ENCODE assay signal across 25 cellular contexts in genomic region chr3:25583343-25583742, GRCh38.
A peak's percentile ranks its signal among the peaks of the same experiment; 100 is the strongest.
DNase-seq lines count a peak whose midpoint lies in the region; ATAC-seq and TF ChIP-seq lines count a peak whose summit lies in the region.
"Had no signal": no experiment of that assay in that cellular context is flagged by ENCODE, and none has a peak within 500 bp of the region (broad histone marks: within the 10 kb centered on the region; RNA-seq: fewer than 3 reads in every experiment).

No MANE protein-coding gene starts in this region.

- H3K36me3 ChIP-seq in cardiac muscle cell: peaks cover 4% of the 10 kb centered on the region
- peaks cover 0 to 31% (median 10%) of the 10 kb centered on the region in 9 donors for H3K36me3 ChIP-seq in heart right ventricle
- H3K36me3 ChIP-seq in colonic mucosa: no peaks in the 10 kb centered on the region
- H3K36me3 ChIP-seq in smooth muscle cell (ENCODE audit: low read depth): no peaks in the 10 kb centered on the region
- H3K36me3 ChIP-seq: SJCRH30 had no signal

- no peaks in the 10 kb centered on the region for H4K20me1 ChIP-seq in smooth muscle cell (ENCODE audit: low read depth)

- WGBS in heart right ventricle, 2 donors: 86 to 90% methylated on average over 10 of the region's 10 CpGs
- 88% methylated on average over 10 of the region's 10 CpGs for WGBS in smooth muscle cell (ENCODE audit: low lambda C conversion rate)

- no peak for TF ChIP-seq CTCF in cardiac muscle cell (IDR thresholded peaks at IDR 0.05; ENCODE audit: low read depth, low read length)
- TF ChIP-seq CTCF in heart right ventricle (IDR thresholded peaks at IDR 0.05): no peak
- no peak for TF ChIP-seq CTCF in colonic mucosa (IDR thresholded peaks at IDR 0.05)
- TF ChIP-seq CTCF in mesothelial cell of epicardium (IDR thresholded peaks at IDR 0.05; ENCODE audit: unreplicated experiment): no peak
- no peak for TF ChIP-seq CTCF in smooth muscle cell (IDR thresholded peaks at IDR 0.05; ENCODE audit: borderline replicate concordance, insufficient read depth, poor library complexity, severe bottlenecking)

- H3F3A ChIP-seq in smooth muscle cell (ENCODE audit: low read depth): peaks cover 33% of the 10 kb centered on the region

- intact Hi-C loops in heart right ventricle (cut with DNase I): loop anchor here in 2 of 10 donors (10.0 kb wide), 2 partner anchors 279 to 629 kb away; no protein-coding TSS in a partner anchor
- intact Hi-C loops in colonic mucosa (cut with DNase I): no loop called here

- no peak overlapping the region for H3K4me3 Mint-ChIP-seq in mesothelial cell of epicardium

- H3K79me2 ChIP-seq in smooth muscle cell (ENCODE audit: low read depth): peaks cover 20% of the 10 kb centered on the region

- no peaks in the 10 kb centered on the region for H3K27me3 ChIP-seq in cardiac muscle cell
- no peaks in the 10 kb centered on the region for H3K27me3 ChIP-seq in heart right ventricle
- no peaks in the 10 kb centered on the region for H3K27me3 ChIP-seq in colonic mucosa
- no peaks in the 10 kb centered on the region for H3K27me3 ChIP-seq in smooth muscle cell (ENCODE audit: low read depth)
- H3K27me3 ChIP-seq: Peyer's patch, SJCRH30 had no signal

- H3K4me1 Mint-ChIP-seq in mesothelial cell of epicardium: peaks cover 14% of the 10 kb centered on the region

- H3K9me3 ChIP-seq in cardiac muscle cell (ENCODE audit: low read depth) (no peaks in the 10 kb centered on the region), heart right ventricle (peaks cover 0 to 5% (median 0%) of the 10 kb centered on the region in 11 donors), colonic mucosa (no peaks in the 10 kb centered on the region), smooth muscle cell (replicated peaks; ENCODE audit: low read depth) (no peaks in the 10 kb centered on the region)
- H3K9me3 ChIP-seq: Peyer's patch, SJCRH30 had no signal

- H3K4me3 ChIP-seq in cardiac muscle cell: no peak overlapping the region
- no peak overlapping the region for H3K4me3 ChIP-seq in heart right ventricle
- H3K4me3 ChIP-seq in colonic mucosa: no peak overlapping the region
- no peak overlapping the region for H3K4me3 ChIP-seq in smooth muscle cell
- H3K4me3 ChIP-seq: Peyer's patch, SJCRH30 had no signal

- DNase-seq in cardiac muscle cell (ENCODE audit: low read depth in 1 of 2, low spot score in 1 of 2): no peak
- no peak for DNase-seq in heart right ventricle
- DNase-seq in colonic mucosa: peak; percentile 6
- no peak for DNase-seq in mesothelial cell of epicardium (ENCODE audit: low spot score in 2 of 2, unreplicated experiment in 2 of 2)
- DNase-seq in smooth muscle cell (lab: John Stamatoyannopoulos, UW; ENCODE audit: unreplicated experiment): no peak
- DNase-seq in HK-2 (ENCODE audit: unreplicated experiment): no peak
- DNase-seq in GM19238 (ENCODE audit: insufficient read length, low spot score): no peak
- DNase-seq: 8988T, DMS153, DND-41, KG1, MM.1S, NCI-H1092, NCI-H1417 treated with DMSO at 0.1 percent for 48 hours, NCI-H1694 treated with DMSO at 0.1 percent for 48 hours, NCI-H2081, NCI-H2171, NCI-H226, NCI-H510A, NCI-H69, OCI-M1, Peyer's patch, SJCRH30 had no signal

- H3K27ac ChIP-seq in cardiac muscle cell (peak overlapping the region; percentile 81), heart right ventricle (no peak overlapping the region), colonic mucosa (no peak overlapping the region), smooth muscle cell (ENCODE audit: low read depth) (peak overlapping the region; percentile 99)
- H3K27ac ChIP-seq: Peyer's patch, SJCRH30 had no signal

- H3K4me1 ChIP-seq in cardiac muscle cell (ENCODE audit: low read depth) (peaks cover 5% of the 10 kb centered on the region), heart right ventricle (peaks cover 0 to 23% (median 6%) of the 10 kb centered on the region in 9 donors), colonic mucosa (no peaks in the 10 kb centered on the region), smooth muscle cell (ENCODE audit: low read depth) (peaks cover 8% of the 10 kb centered on the region)
- H3K4me1 ChIP-seq: Peyer's patch had no signal

- H3K9ac ChIP-seq in colonic mucosa (ENCODE audit: low read depth in 2 of 2, low read length in 2 of 2): no peak overlapping the region
- no peak overlapping the region for H3K9ac ChIP-seq in smooth muscle cell (ENCODE audit: low read depth)

- H3K36me3 Mint-ChIP-seq in mesothelial cell of epicardium: peaks cover 49% of the 10 kb centered on the region

- peak overlapping the region; percentile 26 for H3K27ac Mint-ChIP-seq in mesothelial cell of epicardium

- H3K9me3 Mint-ChIP-seq in mesothelial cell of epicardium: peaks cover 7% of the 10 kb centered on the region

- H3K4me2 ChIP-seq in smooth muscle cell: no peak overlapping the region

- no peak for ATAC-seq in heart right ventricle
- no peak for ATAC-seq in HG03469 (IDR thresholded peaks at IDR 0.05; ENCODE audit: unreplicated experiment)
- ATAC-seq: HCT116 had no signal

- H3K27me3 Mint-ChIP-seq in mesothelial cell of epicardium (ENCODE audit: low read depth): no peaks in the 10 kb centered on the region

- H2AFZ ChIP-seq in smooth muscle cell (ENCODE audit: low read depth): no peak overlapping the region

Comparison
In these comparisons a context has a peak if more than half of its experiments do, and no peak if none do; other contexts are left out.
1. H3K27ac ChIP-seq: peak in cardiac muscle cell (single experiment) and smooth muscle cell (single experiment); none in heart right ventricle (0 of 10) and colonic mucosa (single experiment).